Comparison of ENCODE assay signal across 6 cellular contexts in genomic region chr1:148146191-148146997, GRCh38. TPM values are rescaled to one million over a fixed set of nuclear protein-coding genes. Genes with fewer than 3 reads are reported as not detected.
DNase-seq lines count a peak whose midpoint lies in the region; ATAC-seq and TF ChIP-seq lines count a peak whose summit lies in the region.
"Not testable (repeated sequence)": the region's sequence is repeated elsewhere in the genome, so short reads cannot be mapped to it uniquely, and the experiment has no call there.

No MANE protein-coding gene starts in this region.

- H4K91ac ChIP-seq in H9 (ENCODE audit: insufficient read length, low read depth, low read length) = not testable (repeated sequence)

- not testable (repeated sequence) for H3K4ac ChIP-seq in H9 (ENCODE audit: low read depth, low read length)

- H3K9ac ChIP-seq in H9 (ENCODE audit: extremely low read depth, insufficient read length, low read length) = not testable (repeated sequence)

- intact Hi-C loops in Right ventricle myocardium superior (cut with DNase I); left ventricle myocardium superior (cut with micrococcal nuclease); posterior vena cava (cut with DNase I); aorta (cut with DNase I): not testable (repeated sequence)

- H3K27me3 ChIP-seq in H9 (ENCODE audit: insufficient read depth, low read length); aorta (ENCODE audit: control insufficient read depth in 1 of 2, insufficient read depth in 2 of 2, low read length in 1 of 2): not testable (repeated sequence)

- not testable (repeated sequence) for H3K18ac ChIP-seq in H9 (ENCODE audit: insufficient read length, low read depth, low read length)

- not testable (repeated sequence) for H3K23me2 ChIP-seq in H9 (ENCODE audit: insufficient read length, low read depth, low read length, poor library complexity, severe bottlenecking)

- H3K36me3 ChIP-seq in aorta (ENCODE audit: control insufficient read depth in 1 of 2, insufficient read depth in 2 of 2, low read length in 1 of 2) = not testable (repeated sequence)

- not testable (repeated sequence) for H3K9me3 ChIP-seq in H9 (ENCODE audit: control insufficient read depth, low read depth, low read length); aorta (ENCODE audit: control insufficient read depth, low read length)

- H2BK15ac ChIP-seq in H9 (ENCODE audit: low read depth, low read length) = not testable (repeated sequence)

- H2BK5ac ChIP-seq in H9 (ENCODE audit: insufficient read length, low read length) = not testable (repeated sequence)

- not testable (repeated sequence) for TF ChIP-seq CTCF in H9 (conservative IDR thresholded peaks at IDR 0.05); chondrocyte (IDR thresholded peaks at IDR 0.05)

- not testable (repeated sequence) for H2BK20ac ChIP-seq in H9 (ENCODE audit: low read depth, low read length, poor library complexity, severe bottlenecking)

- not testable (repeated sequence) for H3K27me3 Mint-ChIP-seq in H9 (ENCODE audit: low read depth); chondrocyte (ENCODE audit: low read depth)

- H3K4me3 Mint-ChIP-seq in H9; chondrocyte (ENCODE audit: unreplicated experiment): not testable (repeated sequence)

- H3T11ph ChIP-seq in H9 (ENCODE audit: low read length) = not testable (repeated sequence)

- not testable (repeated sequence) for H4K8ac ChIP-seq in H9 (replicated peaks; ENCODE audit: insufficient read length, low read depth, low read length)

- no CpG with 5 or more reads among the region's 66 CpGs for WGBS in H9 (ENCODE audit: extremely low coverage, insufficient read length, low lambda C conversion rate)
- 86 to 90% methylated on average over 28 to 60 of the region's 66 CpGs for WGBS in aorta, 2 donors

- not testable (repeated sequence) for H3K27ac Mint-ChIP-seq in H9
- peak overlapping the region; percentile 27 for H3K27ac Mint-ChIP-seq in chondrocyte (ENCODE audit: unreplicated experiment)

- H2BK12ac ChIP-seq in H9 (ENCODE audit: insufficient read length, low read depth, low read length) = not testable (repeated sequence)

- H3K4me3 ChIP-seq in aorta (ENCODE audit: low read length in 2 of 2) = not testable (repeated sequence)

- not testable (repeated sequence) for H3K4me1 Mint-ChIP-seq in H9; chondrocyte (ENCODE audit: low read depth)

- H3K14ac ChIP-seq in H9 (ENCODE audit: insufficient read depth, low read length) = not testable (repeated sequence)

- not testable (repeated sequence) for H3K4me2 ChIP-seq in H9 (ENCODE audit: insufficient read depth, insufficient read length, low read length)

- H3K79me2 ChIP-seq in H9 (ENCODE audit: insufficient read depth, low read length) = not testable (repeated sequence)

- not testable (repeated sequence) for H2AK5ac ChIP-seq in H9 (ENCODE audit: insufficient read length, low read length)

- not testable (repeated sequence) for H4K5ac ChIP-seq in H9 (ENCODE audit: insufficient read length, low read depth, low read length)

- not testable (repeated sequence) for H4K20me1 ChIP-seq in H9 (ENCODE audit: control insufficient read depth, insufficient read depth, insufficient read length)

- H3K36me3 Mint-ChIP-seq in H9 (ENCODE audit: insufficient read depth in 1 of 3, low read depth in 3 of 3); chondrocyte (ENCODE audit: low read depth): not testable (repeated sequence)

- H3K4me1 ChIP-seq in H9 (ENCODE audit: insufficient read depth, low read length); aorta (ENCODE audit: control insufficient read depth in 1 of 2, insufficient read depth in 2 of 2, low read length in 2 of 2): not testable (repeated sequence)

- not testable (repeated sequence) for H3K79me1 ChIP-seq in H9 (ENCODE audit: insufficient read depth, low read depth, low read length, poor library complexity, severe bottlenecking)

- not testable (repeated sequence) for H2BK120ac ChIP-seq in H9 (ENCODE audit: low read depth, low read length, poor library complexity, severe bottlenecking)

- not testable (repeated sequence) for H3K23ac ChIP-seq in H9 (ENCODE audit: insufficient read length, low read depth, low read length)

- not testable (repeated sequence) for H3K27ac ChIP-seq in H9 (ENCODE audit: insufficient read length, low read depth, low read length); aorta (ENCODE audit: low read depth in 1 of 2, low read length in 2 of 2)

- not testable (repeated sequence) for H3K56ac ChIP-seq in H9 (ENCODE audit: insufficient read length, low read depth, low read length)

- DNase-seq in H9 = peak; percentile 24
- peak; percentile 61 for DNase-seq in chondrocyte (ENCODE audit: low spot score)
- peak; percentile 28 for DNase-seq in Right ventricle myocardium superior
- DNase-seq in left ventricle myocardium superior = peak; percentile 15
- peak; percentile 62 for DNase-seq in posterior vena cava (ENCODE audit: low spot score)
- peak; percentile 42 to 62 for DNase-seq in aorta

- not testable (repeated sequence) for ATAC-seq in Right ventricle myocardium superior (ENCODE audit: poor library complexity); left ventricle myocardium superior; aorta (ENCODE audit: low FRiP score)

- H3K9me3 Mint-ChIP-seq in H9; chondrocyte (ENCODE audit: low read depth): not testable (repeated sequence)

- H2AFZ ChIP-seq in H9 (ENCODE audit: low read length) = not testable (repeated sequence)

RNA-seq across cellular contexts. Expression of gene NBPF11, which starts 5.7 kb away (rescaled TPM):
- 9.0 and 9.2 TPM in 2 replicates for total RNA-seq in H9 (2021)
- total RNA-seq in chondrocyte = 10.4 to 11.3 TPM (median 11.0 TPM) in 3 replicates
- 3.1 TPM for total RNA-seq in Right ventricle myocardium superior
- 3.2 TPM for total RNA-seq in left ventricle myocardium superior
- 1 to 10 TPM; 6.7 to 9.7 TPM for total RNA-seq in posterior vena cava
- 10 to 100 TPM in 1 of 2 donors, 1 to 10 TPM in 1; 8.8 to 15.3 TPM for total RNA-seq in aorta
- polyA plus RNA-seq in aorta = 1 to 10 TPM; 2.8 to 9.0 TPM
